ENCODE assay signal across 9 cellular contexts in the genomic region with DNA sequence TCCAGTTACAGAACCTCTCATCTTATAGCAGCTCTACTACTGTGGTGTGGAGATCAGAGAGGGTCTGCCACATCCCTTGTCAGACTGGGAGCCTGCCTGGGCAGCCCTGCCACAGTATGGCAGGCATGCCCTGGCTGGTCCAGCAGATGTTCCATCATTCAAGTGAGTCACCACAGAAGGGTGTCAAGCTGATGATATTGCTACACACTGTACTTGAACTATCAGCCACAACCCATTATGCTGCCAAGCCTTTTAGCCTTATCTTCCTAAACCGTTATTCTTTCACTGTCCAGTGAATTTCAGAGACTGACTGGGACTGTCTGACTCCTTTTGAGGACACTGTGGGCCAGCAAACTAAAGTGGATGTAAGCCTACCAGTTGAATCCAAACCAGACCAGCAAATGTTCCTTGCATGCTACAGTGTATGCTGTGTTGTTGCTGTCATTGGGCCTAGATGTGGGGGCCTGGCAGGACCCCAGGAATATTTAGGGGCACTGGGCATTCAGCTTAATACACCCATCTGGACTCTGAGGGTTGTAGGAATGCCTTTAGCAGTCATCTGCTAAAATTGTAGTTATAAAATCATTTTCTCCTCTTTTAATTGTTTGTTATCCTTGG.
DNase-seq lines count a peak whose midpoint lies in the region; ATAC-seq and TF ChIP-seq lines count a peak whose summit lies in the region.
"Had no signal": no experiment of that assay in that cellular context is flagged by ENCODE, and none has a peak within 500 bp of the region (broad histone marks: within the 10 kb centered on the region; RNA-seq: fewer than 3 reads in every experiment).

No MANE protein-coding gene starts in this region.

- H3K27ac ChIP-seq in Karpas-422 (ENCODE audit: low read length) (peak overlapping the region; percentile 35; the same call in 1 of the 2 replicates), left lung (no peak overlapping the region)
- H3K27ac ChIP-seq: SJSA1 had no signal

- H3K4me3 ChIP-seq in Karpas-422 (ENCODE audit: low read length): no peak overlapping the region
- H3K4me3 ChIP-seq in left lung: no peak overlapping the region
- H3K4me3 ChIP-seq: SJSA1 had no signal

- TF ChIP-seq CTCF in left lung (IDR thresholded peaks at IDR 0.05): no peak

- H3K36me3 ChIP-seq in Karpas-422 (ENCODE audit: insufficient read depth, low read length): peaks cover 33% of the 10 kb centered on the region
- no peaks in the 10 kb centered on the region for H3K36me3 ChIP-seq in left lung
- H3K36me3 ChIP-seq: SJSA1 had no signal

- H3K27me3 ChIP-seq in Karpas-422 (ENCODE audit: low read length): no peaks in the 10 kb centered on the region
- H3K27me3 ChIP-seq in left lung: no peaks in the 10 kb centered on the region
- H3K27me3 ChIP-seq: SJSA1 had no signal

- no peak overlapping the region for H2AFZ ChIP-seq in Karpas-422 (ENCODE audit: low read length)

- H3K9ac ChIP-seq in Karpas-422 (ENCODE audit: low read length): no peak overlapping the region

- intact Hi-C loops in left lung (cut with DNase I): no loop called here

- H3K4me2 ChIP-seq in Karpas-422 (ENCODE audit: low read depth, low read length, poor library complexity, severe bottlenecking): no peak overlapping the region

- no peaks in the 10 kb centered on the region for H3K9me2 ChIP-seq in Karpas-422 (replicated peaks; ENCODE audit: insufficient read depth, low read length)

- peaks cover 42% of the 10 kb centered on the region for H3K79me2 ChIP-seq in Karpas-422 (ENCODE audit: low read length)

- H3K9me3 ChIP-seq in Karpas-422 (ENCODE audit: low read length): peaks cover 8% of the 10 kb centered on the region
- peaks cover 0 to 3% of the 10 kb centered on the region in 2 donors for H3K9me3 ChIP-seq in left lung
- H3K9me3 ChIP-seq: SJSA1 had no signal

- DNase-seq in DMS79 (lab: John Stamatoyannopoulos, UW) (peak; percentile 3), Karpas-422 (no peak), amniotic epithelial cell (ENCODE audit: low read depth) (peak; percentile 97), left lung (no peak), superior temporal gyrus (ENCODE audit: extremely low spot score) (no peak), NCI-H524 treated with DMSO at 0.1 percent for 48 hours (lab: John Stamatoyannopoulos, UW) (no peak)
- no peak for DNase-seq in stimulated activated naive CD4-positive, alpha-beta T cell treated with Interleukin-2 at 50 U/mL for 16 hours (lab: John Stamatoyannopoulos, UW)

- ATAC-seq in left lung (peak; percentile 62), HG02973 (IDR thresholded peaks at IDR 0.05; ENCODE audit: unreplicated experiment) (no peak)

- H4K20me1 ChIP-seq in Karpas-422 (ENCODE audit: insufficient read depth, low read depth, low read length): no peaks in the 10 kb centered on the region

- H3K4me1 ChIP-seq in Karpas-422 (ENCODE audit: low read length): peaks cover 28% of the 10 kb centered on the region
- H3K4me1 ChIP-seq in left lung: peaks cover 0 to 1% of the 10 kb centered on the region in 2 donors

Comparison
In these comparisons a context has a peak if more than half of its experiments do, and no peak if none do; other contexts are left out.
1. DNase-seq: peak in DMS79 (single experiment) and amniotic epithelial cell (single experiment); none in Karpas-422 (single experiment), left lung (0 of 2), superior temporal gyrus (single experiment), stimulated activated naive CD4-positive, alpha-beta T cell treated with Interleukin-2 at 50 U/mL for 16 hours (single experiment) and NCI-H524 treated with DMSO at 0.1 percent for 48 hours (single experiment).